In the genomic region with DNA sequence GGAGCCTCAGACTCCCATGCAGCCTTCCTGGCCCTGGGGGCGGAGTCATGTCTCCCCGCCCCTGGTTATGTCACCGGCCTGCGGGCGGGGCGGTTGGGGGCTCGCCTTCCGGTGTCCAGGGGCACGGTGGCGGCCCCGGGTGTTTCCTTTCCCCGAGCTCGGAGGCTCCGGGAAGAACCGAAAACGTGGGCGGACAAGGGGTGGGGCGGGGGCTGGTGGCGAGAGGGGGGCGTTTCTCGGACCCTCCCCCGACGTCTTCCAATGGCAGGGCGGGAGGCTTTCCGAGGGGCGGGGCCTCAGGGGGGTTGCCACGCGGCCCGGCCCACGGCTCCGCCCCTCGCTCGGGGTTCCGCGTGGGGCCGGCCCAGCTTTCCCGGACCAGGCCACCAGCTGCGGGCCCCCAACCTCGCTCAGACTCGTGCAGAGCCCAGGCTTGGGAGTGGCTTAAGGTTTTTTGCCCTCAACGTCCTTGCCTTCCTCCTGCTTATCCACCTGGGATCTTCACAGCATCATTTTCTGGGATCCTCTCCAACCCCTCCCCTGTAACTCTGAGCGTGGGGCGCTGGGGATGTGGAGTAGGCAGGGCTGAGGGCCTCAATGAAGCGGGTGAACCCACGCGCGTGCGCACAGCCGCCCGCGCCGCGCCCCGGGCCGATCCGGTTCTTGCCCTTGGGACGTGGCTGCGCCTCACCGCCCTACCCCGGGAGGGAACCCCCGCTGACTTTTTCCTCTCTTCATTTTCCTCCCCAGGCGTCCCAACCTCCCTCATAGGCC, we compare ENCODE assay signal across 9 cellular contexts. TPM values are rescaled to one million over a fixed set of nuclear protein-coding genes. Genes with fewer than 3 reads are reported as not detected.
DNase-seq lines count a peak whose midpoint lies in the region; ATAC-seq, FAIRE-seq and TF ChIP-seq lines count a peak whose summit lies in the region.
"Had no signal": no experiment of that assay in that cellular context is flagged by ENCODE, and none has a peak within 500 bp of the region (broad histone marks: within the 10 kb centered on the region; RNA-seq: fewer than 3 reads in every experiment).

No MANE protein-coding gene starts in this region.

- H3K9ac ChIP-seq in keratinocyte (ENCODE audit: control insufficient read depth, extremely low read depth, insufficient read depth, low read length) = no peak overlapping the region

- H4K20me1 ChIP-seq in keratinocyte (ENCODE audit: control insufficient read depth, extremely low read depth, insufficient read depth, low read length) = no peaks in the 10 kb centered on the region

- peak; percentile 77 for DNase-seq in EL
- peak; percentile 79 for DNase-seq in Jurkat, Clone E6-1 (ENCODE audit: low read depth, low spot score)
- DNase-seq in RWPE2 (ENCODE audit: low spot score) = peak; percentile 73
- peak; percentile 43 for DNase-seq in brain microvascular endothelial cell
- DNase-seq in keratinocyte (ENCODE audit: low read depth, low spot score) = no peak
- peak; percentile 84 for DNase-seq in stimulated activated CD4-positive, alpha-beta T cell treated with anti-CD3 and anti-CD28 coated beads, Interleukin-15, amount 100 ng/mL, for 24 hours
- DNase-seq in dedifferentiated amniotic fluid mesenchymal stem cell (ENCODE audit: extremely low spot score) = no peak

- no peaks in the 10 kb centered on the region for H3K9me1 ChIP-seq in keratinocyte (ENCODE audit: control insufficient read depth, extremely low read depth, insufficient read depth, low read length)

- no peaks in the 10 kb centered on the region for H3K9me3 ChIP-seq in RWPE2 (ENCODE audit: severe bottlenecking)
- H3K9me3 ChIP-seq in keratinocyte (ENCODE audit: control insufficient read depth, low read depth, low read length) = peaks cover 3% of the 10 kb centered on the region

- H3K27me3 ChIP-seq in RWPE2 (ENCODE audit: insufficient read depth, poor library complexity, severe bottlenecking) = peaks cover 93% of the 10 kb centered on the region
- peaks cover 2% of the 10 kb centered on the region for H3K27me3 ChIP-seq in brain microvascular endothelial cell (replicated peaks)
- peaks cover 59% of the 10 kb centered on the region for H3K27me3 ChIP-seq in keratinocyte (ENCODE audit: control insufficient read depth, extremely low read depth, insufficient read depth, low read length)

- no peak overlapping the region for H3K27ac ChIP-seq in RWPE2 (ENCODE audit: poor library complexity, severe bottlenecking)
- no peak overlapping the region for H3K27ac ChIP-seq in brain microvascular endothelial cell
- no peak overlapping the region for H3K27ac ChIP-seq in keratinocyte (ENCODE audit: control insufficient read depth, insufficient read depth, low read length)

- dilution Hi-C loops in keratinocyte (cut with MboI; ENCODE audit: extremely low pct_ligation_motif_present, low sequenced_read_pairs) = no loop called here

- peak overlapping the region; percentile 84 for H3K4me3 ChIP-seq in Jurkat, Clone E6-1 (ENCODE audit: low read length)
- H3K4me3 ChIP-seq in RWPE2 (ENCODE audit: severe bottlenecking) (peak overlapping the region; percentile 30), brain microvascular endothelial cell (ENCODE audit: low read depth, low read length) (peak overlapping the region; percentile 43), keratinocyte (ENCODE audit: control insufficient read depth in 2 of 3, extremely low read depth in 1 of 3, insufficient read depth in 2 of 3, low read depth in 1 of 3, low read length in 3 of 3) (peak overlapping the region; percentile 15 to 59 (median 21))

- no peaks in the 10 kb centered on the region for H3K79me2 ChIP-seq in keratinocyte (ENCODE audit: control insufficient read depth, insufficient read depth, low read length)

- H3K4me2 ChIP-seq in keratinocyte (ENCODE audit: control insufficient read depth, extremely low read depth, insufficient read depth, low read depth, low read length) = peak overlapping the region; percentile 75

- H3K36me3 ChIP-seq in RWPE2 (ENCODE audit: low read depth) (no peaks in the 10 kb centered on the region), brain microvascular endothelial cell (replicated peaks) (no peaks in the 10 kb centered on the region), keratinocyte (ENCODE audit: control insufficient read depth in 2 of 2, extremely low read depth in 1 of 2, insufficient read depth in 2 of 2, low read length in 2 of 2) (no peaks in the 10 kb centered on the region)

- H2AFZ ChIP-seq in keratinocyte (ENCODE audit: control insufficient read depth, low read length) = peak overlapping the region; percentile 71

- peak; percentile 73 for ATAC-seq in GM21619 (IDR thresholded peaks at IDR 0.05; ENCODE audit: unreplicated experiment)
- peak; percentile 81 for ATAC-seq in RWPE2 (ENCODE audit: low read depth)

- FAIRE-seq in keratinocyte (lab: Jason Lieb, UNC) = no peak
- FAIRE-seq: endometrium had no signal

- in situ Hi-C loops in brain microvascular endothelial cell (cut with HindIII; ENCODE audit: low pct_ligation_motif_present, low sequenced_read_pairs) = no loop called here

- TF ChIP-seq CTCF in RWPE2 (IDR thresholded peaks at IDR 0.05; ENCODE audit: poor library complexity, severe bottlenecking) (no peak), brain microvascular endothelial cell (IDR thresholded peaks at IDR 0.05; ENCODE audit: low read depth, low read length, missing control alignments) (no peak), keratinocyte (optimal IDR thresholded peaks at IDR 0.05 in 1 of 3, IDR thresholded peaks at IDR 0.05 in 1 of 3, conservative IDR thresholded peaks at IDR 0.05 in 1 of 3; ENCODE audit: extremely low read depth in 1 of 3, insufficient read depth in 2 of 3, low read length in 3 of 3) (no peak)

- H3K4me1 ChIP-seq in RWPE2 (ENCODE audit: insufficient read depth, poor library complexity, severe bottlenecking) (no peaks in the 10 kb centered on the region), keratinocyte (ENCODE audit: control insufficient read depth, extremely low read depth, insufficient read depth, low read length) (no peaks in the 10 kb centered on the region)

RNA-seq across cellular contexts. Expression of a gene that starts 2.1 kb away (rescaled TPM):
- 64.3 TPM for polyA plus RNA-seq in Jurkat, Clone E6-1 (2012; ENCODE audit: insufficient read depth, insufficient read length)
- polyA plus RNA-seq in keratinocyte = 3.4 to 6.5 TPM (median 5.7 TPM) in 3 replicates
- 3.9 TPM for polyA plus RNA-seq in keratinocyte (2011; ENCODE audit: low read depth)
- polyA plus RNA-seq in keratinocyte (2011; cell fraction: cytosol; rRNA removed) = 4.8 and 5.0 TPM in 2 replicates
- 2.2 and 2.5 TPM in 2 replicates for polyA plus RNA-seq in keratinocyte (2011; cell fraction: nucleus; rRNA removed)
- 4.1 and 6.1 TPM in 2 replicates for polyA plus RNA-seq in keratinocyte (2012; ENCODE audit: low replicate concordance)
- 1.6 to 3.4 TPM (median 2.8 TPM) in 3 replicates for polyA minus RNA-seq in keratinocyte
- polyA minus RNA-seq in keratinocyte (2011; cell fraction: cytosol; rRNA and poly(A)+ RNA removed) = 2.5 TPM
- 0.63 and 0.85 TPM in 2 replicates for polyA minus RNA-seq in keratinocyte (2011; cell fraction: nucleus; rRNA and poly(A)+ RNA removed)

Comparison
In these comparisons a context has a peak if more than half of its experiments do, and no peak if none do; other contexts are left out.
1. DNase-seq: peak in EL (single experiment), Jurkat, Clone E6-1 (single experiment), RWPE2 (single experiment), brain microvascular endothelial cell (single experiment) and stimulated activated CD4-positive, alpha-beta T cell treated with anti-CD3 and anti-CD28 coated beads, Interleukin-15, amount 100 ng/mL, for 24 hours (single experiment); none in keratinocyte (single experiment) and dedifferentiated amniotic fluid mesenchymal stem cell (single experiment).
2. H3K4me3 ChIP-seq: peak in every context shown above with its lines; median percentile 84 in Jurkat, Clone E6-1; 43 in brain microvascular endothelial cell; 30 in RWPE2; 21 in keratinocyte.